In the genomic region with DNA sequence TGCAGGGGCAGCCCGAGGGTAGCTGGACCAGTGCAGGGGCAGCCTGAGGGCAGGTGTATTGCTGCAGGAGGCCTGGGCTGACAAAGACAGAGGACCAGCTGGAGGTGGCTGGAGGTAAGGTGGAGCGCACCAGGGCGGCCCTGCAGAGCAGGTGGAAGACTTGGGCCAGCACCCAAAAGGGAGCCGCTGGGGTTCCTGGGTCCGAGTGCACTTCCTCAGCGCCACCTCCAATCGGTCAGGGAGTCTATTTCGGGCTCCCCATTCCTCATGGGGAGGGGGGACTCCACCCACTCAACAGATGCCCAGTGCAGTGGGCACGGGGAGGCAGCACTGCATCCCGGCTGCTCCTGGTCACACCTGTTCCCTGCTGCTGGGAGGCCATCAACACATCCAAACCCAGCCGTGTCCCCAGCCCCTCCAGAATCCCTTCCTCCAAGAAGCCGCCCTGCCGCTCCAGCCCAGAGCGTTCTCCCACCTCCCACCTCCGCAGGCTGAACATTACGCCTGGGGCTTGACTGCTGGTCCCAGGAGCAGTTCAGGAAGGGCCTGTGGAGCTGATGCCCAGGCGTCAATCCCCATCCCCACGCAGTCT, we compare ENCODE assay signal across 1 cellular context.
TF ChIP-seq lines count a peak whose summit lies in the region.

No MANE protein-coding gene starts in this region.

TF ChIP-seq in GM12878, 131 proteins besides CTCF, POLR2A, EP300 and RAD21 (continued from another document):
- TF ChIP-seq FOXK2 (IDR thresholded peaks at IDR 0.05): no peak
TF ChIP-seq in GM12878: peak in this region for 0.
